In the genomic region with DNA sequence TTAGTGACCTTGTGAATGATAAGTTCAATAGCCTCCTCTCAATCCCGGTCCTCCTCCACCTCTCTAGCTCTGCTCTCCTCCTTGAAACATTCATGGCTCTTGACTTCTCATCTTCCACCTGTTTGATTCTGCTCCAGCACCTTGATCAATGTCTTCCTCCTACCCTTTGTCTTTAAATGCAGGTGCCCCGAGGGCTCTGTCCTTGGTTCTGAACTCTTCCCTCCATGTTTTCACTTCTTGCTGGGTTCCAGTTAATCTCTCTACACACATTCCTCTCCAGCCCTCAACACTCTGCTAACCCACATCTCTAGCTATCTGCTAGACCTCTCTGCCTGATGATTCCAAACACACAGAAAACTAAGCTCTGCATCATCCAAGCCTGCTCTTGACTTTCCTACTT, we compare ENCODE assay signal across 3 cellular contexts.
TF ChIP-seq lines count a peak whose summit lies in the region.

No MANE protein-coding gene starts in this region.

TF ChIP-seq in SK-N-SH, 30 proteins besides CTCF, POLR2A, EP300 and RAD21 (continued from another document):
- TF ChIP-seq, protein P1, sequence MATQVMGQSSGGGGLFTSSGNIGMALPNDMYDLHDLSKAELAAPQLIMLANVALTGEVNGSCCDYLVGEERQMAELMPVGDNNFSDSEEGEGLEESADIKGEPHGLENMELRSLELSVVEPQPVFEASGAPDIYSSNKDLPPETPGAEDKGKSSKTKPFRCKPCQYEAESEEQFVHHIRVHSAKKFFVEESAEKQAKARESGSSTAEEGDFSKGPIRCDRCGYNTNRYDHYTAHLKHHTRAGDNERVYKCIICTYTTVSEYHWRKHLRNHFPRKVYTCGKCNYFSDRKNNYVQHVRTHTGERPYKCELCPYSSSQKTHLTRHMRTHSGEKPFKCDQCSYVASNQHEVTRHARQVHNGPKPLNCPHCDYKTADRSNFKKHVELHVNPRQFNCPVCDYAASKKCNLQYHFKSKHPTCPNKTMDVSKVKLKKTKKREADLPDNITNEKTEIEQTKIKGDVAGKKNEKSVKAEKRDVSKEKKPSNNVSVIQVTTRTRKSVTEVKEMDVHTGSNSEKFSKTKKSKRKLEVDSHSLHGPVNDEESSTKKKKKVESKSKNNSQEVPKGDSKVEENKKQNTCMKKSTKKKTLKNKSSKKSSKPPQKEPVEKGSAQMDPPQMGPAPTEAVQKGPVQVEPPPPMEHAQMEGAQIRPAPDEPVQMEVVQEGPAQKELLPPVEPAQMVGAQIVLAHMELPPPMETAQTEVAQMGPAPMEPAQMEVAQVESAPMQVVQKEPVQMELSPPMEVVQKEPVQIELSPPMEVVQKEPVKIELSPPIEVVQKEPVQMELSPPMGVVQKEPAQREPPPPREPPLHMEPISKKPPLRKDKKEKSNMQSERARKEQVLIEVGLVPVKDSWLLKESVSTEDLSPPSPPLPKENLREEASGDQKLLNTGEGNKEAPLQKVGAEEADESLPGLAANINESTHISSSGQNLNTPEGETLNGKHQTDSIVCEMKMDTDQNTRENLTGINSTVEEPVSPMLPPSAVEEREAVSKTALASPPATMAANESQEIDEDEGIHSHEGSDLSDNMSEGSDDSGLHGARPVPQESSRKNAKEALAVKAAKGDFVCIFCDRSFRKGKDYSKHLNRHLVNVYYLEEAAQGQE (IDR thresholded peaks at IDR 0.05; ENCODE audit: low read depth, low read length) = peak; percentile 37; the same call in 1 of the 2 replicates
- TF ChIP-seq GABPA (IDR thresholded peaks at IDR 0.05; ENCODE audit: low read depth) (no peak), FOXJ3 (CRISPR knock-in tag; IDR thresholded peaks at IDR 0.05) (no peak)
TF ChIP-seq in SK-N-SH: peak in this region for 1.

TF ChIP-seq in SK-N-SH treated with all-trans-retinoic acid at 6 μM for 48 hours, 23 proteins besides CTCF, POLR2A, EP300 and RAD21 (continued from another document):
- TF ChIP-seq, protein P2, sequence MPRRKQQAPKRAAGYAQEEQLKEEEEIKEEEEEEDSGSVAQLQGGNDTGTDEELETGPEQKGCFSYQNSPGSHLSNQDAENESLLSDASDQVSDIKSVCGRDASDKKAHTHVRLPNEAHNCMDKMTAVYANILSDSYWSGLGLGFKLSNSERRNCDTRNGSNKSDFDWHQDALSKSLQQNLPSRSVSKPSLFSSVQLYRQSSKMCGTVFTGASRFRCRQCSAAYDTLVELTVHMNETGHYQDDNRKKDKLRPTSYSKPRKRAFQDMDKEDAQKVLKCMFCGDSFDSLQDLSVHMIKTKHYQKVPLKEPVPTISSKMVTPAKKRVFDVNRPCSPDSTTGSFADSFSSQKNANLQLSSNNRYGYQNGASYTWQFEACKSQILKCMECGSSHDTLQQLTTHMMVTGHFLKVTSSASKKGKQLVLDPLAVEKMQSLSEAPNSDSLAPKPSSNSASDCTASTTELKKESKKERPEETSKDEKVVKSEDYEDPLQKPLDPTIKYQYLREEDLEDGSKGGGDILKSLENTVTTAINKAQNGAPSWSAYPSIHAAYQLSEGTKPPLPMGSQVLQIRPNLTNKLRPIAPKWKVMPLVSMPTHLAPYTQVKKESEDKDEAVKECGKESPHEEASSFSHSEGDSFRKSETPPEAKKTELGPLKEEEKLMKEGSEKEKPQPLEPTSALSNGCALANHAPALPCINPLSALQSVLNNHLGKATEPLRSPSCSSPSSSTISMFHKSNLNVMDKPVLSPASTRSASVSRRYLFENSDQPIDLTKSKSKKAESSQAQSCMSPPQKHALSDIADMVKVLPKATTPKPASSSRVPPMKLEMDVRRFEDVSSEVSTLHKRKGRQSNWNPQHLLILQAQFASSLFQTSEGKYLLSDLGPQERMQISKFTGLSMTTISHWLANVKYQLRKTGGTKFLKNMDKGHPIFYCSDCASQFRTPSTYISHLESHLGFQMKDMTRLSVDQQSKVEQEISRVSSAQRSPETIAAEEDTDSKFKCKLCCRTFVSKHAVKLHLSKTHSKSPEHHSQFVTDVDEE (CRISPR knock-in tag; IDR thresholded peaks at IDR 0.05) = no peak
- no peak for TF ChIP-seq ESRRG (CRISPR knock-in tag; IDR thresholded peaks at IDR 0.05)
- TF ChIP-seq OSR1 (CRISPR knock-in tag; IDR thresholded peaks at IDR 0.05) = no peak
- TF ChIP-seq GLIS3 (CRISPR knock-in tag; IDR thresholded peaks at IDR 0.05) = no peak
- TF ChIP-seq ZNF70 (CRISPR knock-in tag; IDR thresholded peaks at IDR 0.05) = no peak
- TF ChIP-seq, protein P3, sequence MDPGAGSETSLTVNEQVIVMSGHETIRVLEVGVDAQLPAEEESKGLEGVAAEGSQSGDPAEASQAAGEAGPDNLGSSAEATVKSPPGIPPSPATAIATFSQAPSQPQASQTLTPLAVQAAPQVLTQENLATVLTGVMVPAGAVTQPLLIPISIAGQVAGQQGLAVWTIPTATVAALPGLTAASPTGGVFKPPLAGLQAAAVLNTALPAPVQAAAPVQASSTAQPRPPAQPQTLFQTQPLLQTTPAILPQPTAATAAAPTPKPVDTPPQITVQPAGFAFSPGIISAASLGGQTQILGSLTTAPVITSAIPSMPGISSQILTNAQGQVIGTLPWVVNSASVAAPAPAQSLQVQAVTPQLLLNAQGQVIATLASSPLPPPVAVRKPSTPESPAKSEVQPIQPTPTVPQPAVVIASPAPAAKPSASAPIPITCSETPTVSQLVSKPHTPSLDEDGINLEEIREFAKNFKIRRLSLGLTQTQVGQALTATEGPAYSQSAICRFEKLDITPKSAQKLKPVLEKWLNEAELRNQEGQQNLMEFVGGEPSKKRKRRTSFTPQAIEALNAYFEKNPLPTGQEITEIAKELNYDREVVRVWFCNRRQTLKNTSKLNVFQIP (CRISPR knock-in tag; IDR thresholded peaks at IDR 0.05; ENCODE audit: borderline replicate concordance, low read depth) = no peak
- no peak for TF ChIP-seq BACH2 (CRISPR knock-in tag; IDR thresholded peaks at IDR 0.05; ENCODE audit: borderline replicate concordance)
- TF ChIP-seq, protein P4, sequence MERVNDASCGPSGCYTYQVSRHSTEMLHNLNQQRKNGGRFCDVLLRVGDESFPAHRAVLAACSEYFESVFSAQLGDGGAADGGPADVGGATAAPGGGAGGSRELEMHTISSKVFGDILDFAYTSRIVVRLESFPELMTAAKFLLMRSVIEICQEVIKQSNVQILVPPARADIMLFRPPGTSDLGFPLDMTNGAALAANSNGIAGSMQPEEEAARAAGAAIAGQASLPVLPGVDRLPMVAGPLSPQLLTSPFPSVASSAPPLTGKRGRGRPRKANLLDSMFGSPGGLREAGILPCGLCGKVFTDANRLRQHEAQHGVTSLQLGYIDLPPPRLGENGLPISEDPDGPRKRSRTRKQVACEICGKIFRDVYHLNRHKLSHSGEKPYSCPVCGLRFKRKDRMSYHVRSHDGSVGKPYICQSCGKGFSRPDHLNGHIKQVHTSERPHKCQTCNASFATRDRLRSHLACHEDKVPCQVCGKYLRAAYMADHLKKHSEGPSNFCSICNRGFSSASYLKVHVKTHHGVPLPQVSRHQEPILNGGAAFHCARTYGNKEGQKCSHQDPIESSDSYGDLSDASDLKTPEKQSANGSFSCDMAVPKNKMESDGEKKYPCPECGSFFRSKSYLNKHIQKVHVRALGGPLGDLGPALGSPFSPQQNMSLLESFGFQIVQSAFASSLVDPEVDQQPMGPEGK (CRISPR knock-in tag; IDR thresholded peaks at IDR 0.05; ENCODE audit: borderline replicate concordance) = no peak
- no peak for TF ChIP-seq ARNTL (CRISPR knock-in tag; IDR thresholded peaks at IDR 0.05; ENCODE audit: borderline replicate concordance, low read depth)
- TF ChIP-seq SNAI2 (CRISPR knock-in tag; IDR thresholded peaks at IDR 0.05) = no peak
- TF ChIP-seq, protein P5, sequence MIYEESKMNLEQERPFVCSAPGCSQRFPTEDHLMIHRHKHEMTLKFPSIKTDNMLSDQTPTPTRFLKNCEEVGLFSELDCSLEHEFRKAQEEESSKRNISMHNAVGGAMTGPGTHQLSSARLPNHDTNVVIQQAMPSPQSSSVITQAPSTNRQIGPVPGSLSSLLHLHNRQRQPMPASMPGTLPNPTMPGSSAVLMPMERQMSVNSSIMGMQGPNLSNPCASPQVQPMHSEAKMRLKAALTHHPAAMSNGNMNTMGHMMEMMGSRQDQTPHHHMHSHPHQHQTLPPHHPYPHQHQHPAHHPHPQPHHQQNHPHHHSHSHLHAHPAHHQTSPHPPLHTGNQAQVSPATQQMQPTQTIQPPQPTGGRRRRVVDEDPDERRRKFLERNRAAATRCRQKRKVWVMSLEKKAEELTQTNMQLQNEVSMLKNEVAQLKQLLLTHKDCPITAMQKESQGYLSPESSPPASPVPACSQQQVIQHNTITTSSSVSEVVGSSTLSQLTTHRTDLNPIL (CRISPR knock-in tag; IDR thresholded peaks at IDR 0.05; ENCODE audit: low read depth) = no peak
- TF ChIP-seq ISL1 (CRISPR knock-in tag; IDR thresholded peaks at IDR 0.05) = no peak
- no peak for TF ChIP-seq ZNF565 (CRISPR knock-in tag; conservative IDR thresholded peaks at IDR 0.05; ENCODE audit: low read depth)
- no peak for TF ChIP-seq CSDC2 (CRISPR knock-in tag; IDR thresholded peaks at IDR 0.05)
- TF ChIP-seq PPARA (CRISPR knock-in tag; IDR thresholded peaks at IDR 0.05; ENCODE audit: borderline replicate concordance) = no peak
- no peak for TF ChIP-seq ZFP3 (CRISPR knock-in tag; IDR thresholded peaks at IDR 0.05)

TF ChIP-seq in WTC11, 78 proteins besides CTCF, POLR2A, EP300 and RAD21:
- 0 out of 2 replicates have a peak, but pooled peaks have one; percentile 27 for TF ChIP-seq ETV6 (CRISPR knock-in tag; IDR thresholded peaks at IDR 0.05)
- no peak for TF ChIP-seq GRHL2 (CRISPR knock-in tag; IDR thresholded peaks at IDR 0.05; ENCODE audit: insufficient replicate concordance, severe bottlenecking)
